In the genomic region with DNA sequence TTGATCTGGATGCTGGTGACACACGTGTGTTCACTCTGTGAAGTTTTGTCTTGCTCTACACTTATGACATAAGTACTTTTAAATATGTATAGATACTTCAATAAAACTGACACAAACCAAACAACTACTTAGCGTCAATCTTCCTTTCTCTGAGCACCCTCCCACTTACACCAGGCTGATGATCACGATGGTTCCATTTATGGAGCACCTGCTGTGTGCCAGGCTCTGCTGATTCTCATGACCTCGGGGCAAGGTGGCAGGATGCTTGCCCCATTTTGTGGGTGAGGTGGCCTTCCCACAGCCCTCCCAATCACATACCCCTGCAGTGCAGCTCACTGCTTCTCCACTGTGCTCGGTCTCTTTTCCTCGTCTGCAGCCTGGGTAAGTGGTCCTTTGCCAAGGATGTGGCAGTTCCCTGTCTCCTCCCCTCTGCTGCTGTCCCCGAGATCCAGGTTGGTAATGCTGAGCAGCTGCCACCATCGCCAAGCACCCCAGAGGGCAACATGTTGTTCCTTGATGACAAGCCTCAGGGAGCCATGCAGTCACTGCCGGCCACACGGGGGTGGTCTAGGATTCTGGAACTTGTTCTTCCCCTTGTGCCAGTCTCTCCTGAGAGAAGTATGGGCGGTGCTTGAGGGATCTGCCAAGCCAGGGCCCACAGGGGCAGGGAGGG, we compare ENCODE assay signal across 19 cellular contexts. TPM values are rescaled to one million over a fixed set of nuclear protein-coding genes. Genes with fewer than 3 reads are reported as not detected.
"Had no signal": no experiment of that assay in that cellular context is flagged by ENCODE, and none has a peak within 500 bp of the region (broad histone marks: within the 10 kb centered on the region; RNA-seq: fewer than 3 reads in every experiment).

No MANE protein-coding gene starts in this region.

- ATAC-seq: effector memory CD8-positive, alpha-beta T cell; gastroesophageal sphincter; left lung had no signal

- DNase-seq: effector memory CD8-positive, alpha-beta T cell; esophagus squamous epithelium; foreskin fibroblast; glutamatergic neuron; left lung; lower lobe of right lung; naive B cell; posterior cingulate gyrus; stimulated activated CD4-positive, alpha-beta T cell treated with anti-CD3 and anti-CD28 coated beads, Interleukin-2, amount 100 ng/mL, for 48 hours; testis; upper lobe of right lung had no signal

- H3K4me3 Mint-ChIP-seq: central memory CD8-positive, alpha-beta T cell; dendritic cell treated with granulocyte-macrophage colony-stimulating factor and Interleukin-4, amounts not matched to agents 40 ng/mL and 50 ng/mL, for 4 days; effector memory CD8-positive, alpha-beta T cell; memory B cell; naive B cell; stimulated activated naive CD8-positive, alpha-beta T cell treated with anti-CD3 and anti-CD28 coated beads, Interleukin-15, Interleukin-2, amounts not matched to agents 100 ng/mL and 50 ng/mL, for 24 hours had no signal

- H3K27ac Mint-ChIP-seq: dendritic cell treated with granulocyte-macrophage colony-stimulating factor and Interleukin-4, amounts not matched to agents 40 ng/mL and 50 ng/mL, for 4 days; effector memory CD8-positive, alpha-beta T cell; memory B cell; naive B cell; stimulated activated naive CD8-positive, alpha-beta T cell treated with anti-CD3 and anti-CD28 coated beads, Interleukin-15, Interleukin-2, amounts not matched to agents 100 ng/mL and 50 ng/mL, for 24 hours had no signal

- H3K4me3 ChIP-seq: esophagus squamous epithelium, gastroesophageal sphincter, left lung, lower lobe of right lung, smooth muscle cell, testis, tibial nerve, upper lobe of right lung had no signal

- H3K9me3 Mint-ChIP-seq: central memory CD8-positive, alpha-beta T cell; dendritic cell treated with granulocyte-macrophage colony-stimulating factor and Interleukin-4, amounts not matched to agents 40 ng/mL and 50 ng/mL, for 4 days; effector memory CD8-positive, alpha-beta T cell; memory B cell; naive B cell; stimulated activated naive CD8-positive, alpha-beta T cell treated with anti-CD3 and anti-CD28 coated beads, Interleukin-15, Interleukin-2, amounts not matched to agents 100 ng/mL and 50 ng/mL, for 24 hours had no signal

- H3K4me1 Mint-ChIP-seq: central memory CD8-positive, alpha-beta T cell; memory B cell; naive B cell had no signal

RNA-seq across cellular contexts. Expression of a gene that starts 20.6 kb away (rescaled TPM):
- polyA plus RNA-seq: keratinocyte had no signal
